ENCODE assay signal across 8 cellular contexts in genomic region chr6:111874030-111874425, GRCh38. TPM values are rescaled to one million over a fixed set of nuclear protein-coding genes. Genes with fewer than 3 reads are reported as not detected.
DNase-seq lines count a peak whose midpoint lies in the region; ATAC-seq and TF ChIP-seq lines count a peak whose summit lies in the region.

No MANE protein-coding gene starts in this region.

- peak overlapping the region; percentile 91 for H2AFZ ChIP-seq in ACC112 (ENCODE audit: low read length, unreplicated experiment)

- H3K4me3 ChIP-seq in ACC112 (ENCODE audit: low read depth, low read length) = peak overlapping the region; percentile 93
- peak overlapping the region; percentile 65 for H3K4me3 ChIP-seq in epithelial cell of esophagus (ENCODE audit: low read length)
- H3K4me3 ChIP-seq in prostate gland = peak overlapping the region; percentile 47 to 52

- in situ Hi-C loops in KBM-7 (cut with MboI; ENCODE audit: low pct_unique_long_range_greater_than_20kb, low sequenced_read_pairs) = no loop called here

- no peak for TF ChIP-seq CTCF in epithelial cell of esophagus (IDR thresholded peaks at IDR 0.05; ENCODE audit: insufficient read depth, low read depth, low read length, missing control alignments)
- TF ChIP-seq CTCF in prostate gland (IDR thresholded peaks at IDR 0.05) = no peak

- no peaks in the 10 kb centered on the region for H3K9me3 ChIP-seq in prostate gland

- H3K36me3 ChIP-seq in ACC112 (ENCODE audit: insufficient read depth, low read length) = no peaks in the 10 kb centered on the region
- no peaks in the 10 kb centered on the region for H3K36me3 ChIP-seq in prostate gland

- DNase-seq in KBM-7 (peak; percentile 12), epithelial cell of esophagus (ENCODE audit: low read depth) (peak; percentile 18), prostate gland (ENCODE audit: low spot score) (no peak), NCI-H226 (no peak)
- DNase-seq in activated CD4-positive, alpha-beta T cell treated with anti-CD3 and anti-CD28 coated beads, Interleukin-2, amount 50 U/mL, for 48 hours = peak; percentile 79 to 85

- 4% methylated on average over 8 of the region's 8 CpGs for WGBS in prostate gland

- H3K27ac ChIP-seq in ACC112 (ENCODE audit: low read depth, low read length) (peak overlapping the region; percentile 63), prostate gland (no peak overlapping the region)

- intact Hi-C loops in prostate gland (cut with DNase I) = loop anchor here (5.0 to 10.0 kb wide), 2 partner anchors 162 to 389 kb away; partner anchors contain the start of gene REV3L

- H3K4me1 ChIP-seq in ACC112 (ENCODE audit: control insufficient read depth, insufficient read depth, low read length, unreplicated experiment) = peaks cover 21% of the 10 kb centered on the region
- peaks cover 3% of the 10 kb centered on the region for H3K4me1 ChIP-seq in prostate gland (replicated peaks)

- H3K27me3 ChIP-seq in ACC112 (ENCODE audit: insufficient read depth, low read length) (no peaks in the 10 kb centered on the region), prostate gland (replicated peaks; ENCODE audit: insufficient read depth) (no peaks in the 10 kb centered on the region)

- H3K79me2 ChIP-seq in ACC112 (ENCODE audit: control insufficient read depth, insufficient read depth, low read length, unreplicated experiment) = peaks cover 37% of the 10 kb centered on the region

- no peak for ATAC-seq in GM21723 (IDR thresholded peaks at IDR 0.05; ENCODE audit: unreplicated experiment)
- no peak for ATAC-seq in GM18909 (IDR thresholded peaks at IDR 0.05; ENCODE audit: poor library complexity, unreplicated experiment)

- no peak for TF ChIP-seq POLR2A in prostate gland (IDR thresholded peaks at IDR 0.05)

RNA-seq across cellular contexts. Expression of gene FYN, which starts 0.8 kb away (rescaled TPM):
- 100 to 1,000 TPM in 1 of 2 donors, 10 to 100 TPM in 1; 13.7 to 103 TPM for total RNA-seq in prostate gland

Comparison
In these comparisons a context has a peak if more than half of its experiments do, and no peak if none do; other contexts are left out.
1. DNase-seq: peak in KBM-7 (single experiment), activated CD4-positive, alpha-beta T cell treated with anti-CD3 and anti-CD28 coated beads, Interleukin-2, amount 50 U/mL, for 48 hours (2 of 2) and epithelial cell of esophagus (single experiment); none in prostate gland (single experiment) and NCI-H226 (single experiment).
2. Peak in every context shown above with its lines, with median percentiles within 50 percentile points of each other: H3K4me3 ChIP-seq.